In the genomic region with DNA sequence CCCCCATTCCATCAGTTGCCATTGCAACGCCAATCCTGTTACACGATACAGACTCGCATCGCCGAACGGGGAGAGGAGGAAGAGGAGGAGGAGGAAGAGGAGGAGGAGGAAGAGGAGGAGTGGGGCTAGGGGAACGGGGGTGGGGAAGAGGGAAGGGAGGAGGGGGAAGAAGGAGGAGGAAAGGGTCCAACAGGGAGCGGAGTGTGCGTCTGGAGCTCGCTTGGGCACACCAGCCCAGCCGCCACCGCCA, we compare ENCODE assay signal across 14 cellular contexts. TPM values are rescaled to one million over a fixed set of nuclear protein-coding genes. Genes with fewer than 3 reads are reported as not detected.
DNase-seq lines count a peak whose midpoint lies in the region; ATAC-seq, FAIRE-seq and TF ChIP-seq lines count a peak whose summit lies in the region.
"Had no signal": no experiment of that assay in that cellular context is flagged by ENCODE, and none has a peak within 500 bp of the region (broad histone marks: within the 10 kb centered on the region; RNA-seq: fewer than 3 reads in every experiment).

No MANE protein-coding gene starts in this region.

- POLR2A ChIA-PET in HEK293 (lab: Yijun Ruan, JAX), result no interaction called here
- POLR2A ChIA-PET in naive thymus-derived CD8-positive, alpha-beta T cell (lab: Charles Lee), result no interaction called here

- CTCF ChIA-PET in HEK293 (lab: Yijun Ruan, JAX), result no interaction called here

- TF ChIP-seq POLR2A in gastrocnemius medialis (IDR thresholded peaks at IDR 0.05), result no peak

- no peak overlapping the region for H3K4me3 Mint-ChIP-seq in naive thymus-derived CD8-positive, alpha-beta T cell
- H3K4me3 Mint-ChIP-seq: memory B cell had no signal

- in situ Hi-C loops in gastrocnemius medialis (cut with MboI; ENCODE audit: low sequenced_read_pairs in 4 of 4), result no loop called here

- H3K27me3 ChIP-seq in WERI-Rb-1 (ENCODE audit: insufficient read depth, low read depth, severe bottlenecking), result no peaks in the 10 kb centered on the region
- H3K27me3 ChIP-seq in iPS-15b (ENCODE audit: control insufficient read depth, insufficient read depth, low read length), result peaks cover 61% of the 10 kb centered on the region
- peaks cover 17 to 37% (median 26%) of the 10 kb centered on the region in 3 donors for H3K27me3 ChIP-seq in gastrocnemius medialis

- peaks cover 0 to 8% (median 0%) of the 10 kb centered on the region in 9 donors for H3K9me3 Mint-ChIP-seq in naive thymus-derived CD8-positive, alpha-beta T cell
- H3K9me3 Mint-ChIP-seq: memory B cell; stimulated activated naive B cell treated with anti-CD40 and anti-IgM and Interleukin-4, amounts not matched to agents 10 μg/mL and 1 μg/mL and 100 μg/mL, for 72 hours had no signal

- no peak for FAIRE-seq in frontal cortex (lab: Jason Lieb, UNC)
- FAIRE-seq: TTC549 had no signal

- no peak overlapping the region for H3K27ac Mint-ChIP-seq in naive thymus-derived CD8-positive, alpha-beta T cell
- H3K27ac Mint-ChIP-seq: memory B cell; stimulated activated naive B cell treated with anti-CD40 and anti-IgM and Interleukin-4, amounts not matched to agents 10 μg/mL and 1 μg/mL and 100 μg/mL, for 72 hours had no signal

- H3K4me3 ChIP-seq in HEK293 (ENCODE audit: low read depth, low read length) (peak overlapping the region; percentile 29), WERI-Rb-1 (ENCODE audit: low read depth, low read length) (peak overlapping the region; percentile 58), iPS-15b (ENCODE audit: low read depth, low read length) (peak overlapping the region; percentile 83), gastrocnemius medialis (peak overlapping the region in 3 of 4 donors; percentile 6 to 15 (median 6))

- no peak for ATAC-seq in gastrocnemius medialis
- ATAC-seq in naive thymus-derived CD8-positive, alpha-beta T cell, result no peak
- no peak for ATAC-seq in HG03342 (IDR thresholded peaks at IDR 0.05; ENCODE audit: unreplicated experiment)

- H3K4me1 ChIP-seq in HEK293 (ENCODE audit: control insufficient read depth, insufficient read depth, low read length) (no peaks in the 10 kb centered on the region), iPS-15b (ENCODE audit: control insufficient read depth, insufficient read depth, low read length) (no peaks in the 10 kb centered on the region), gastrocnemius medialis (no peaks in the 10 kb centered on the region)
- H3K4me1 ChIP-seq: Caco-2 had no signal

- H3K9ac ChIP-seq in iPS-15b (ENCODE audit: low read depth, low read length), result no peak overlapping the region

- intact Hi-C loops in gastrocnemius medialis (cut with DNase I; ENCODE audit: low total_unique reads), result no loop called here

- peaks cover 19 to 55% (median 35%) of the 10 kb centered on the region in 5 donors for H3K27me3 Mint-ChIP-seq in naive thymus-derived CD8-positive, alpha-beta T cell

- H3K27ac ChIP-seq in HEK293 (ENCODE audit: extremely low read depth, low read depth, low read length) (no peak overlapping the region), WERI-Rb-1 (no peak overlapping the region; the same call in 1 of the 2 replicates), gastrocnemius medialis (no peak overlapping the region)

- no peaks in the 10 kb centered on the region for H3K9me3 ChIP-seq in HEK293 (ENCODE audit: control insufficient read depth, insufficient read depth, low read depth, low read length)
- no peaks in the 10 kb centered on the region for H3K9me3 ChIP-seq in WERI-Rb-1 (ENCODE audit: severe bottlenecking)
- no peaks in the 10 kb centered on the region for H3K9me3 ChIP-seq in iPS-15b (ENCODE audit: control insufficient read depth, insufficient read depth, low read length)
- no peaks in the 10 kb centered on the region for H3K9me3 ChIP-seq in gastrocnemius medialis
- H3K9me3 ChIP-seq: Caco-2 had no signal

- peaks cover 0 to 3% (median 2%) of the 10 kb centered on the region in 3 donors for H3K36me3 Mint-ChIP-seq in naive thymus-derived CD8-positive, alpha-beta T cell
- H3K36me3 Mint-ChIP-seq: memory B cell; stimulated activated naive B cell treated with anti-CD40 and anti-IgM and Interleukin-4, amounts not matched to agents 10 μg/mL and 1 μg/mL and 100 μg/mL, for 72 hours had no signal

- H3K36me3 ChIP-seq in HEK293 (ENCODE audit: control insufficient read depth in 2 of 2, insufficient read depth in 1 of 2, low read length in 2 of 2) (no peaks in the 10 kb centered on the region), WERI-Rb-1 (no peaks in the 10 kb centered on the region), iPS-15b (ENCODE audit: control insufficient read depth, insufficient read depth, low read length) (no peaks in the 10 kb centered on the region), gastrocnemius medialis (no peaks in the 10 kb centered on the region)

- TF ChIP-seq CTCF in HEK293 (tag by site-specific recombination; IDR thresholded peaks at IDR 0.05) (no peak), WERI-Rb-1 (IDR thresholded peaks at IDR 0.05; ENCODE audit: low read depth, low read length) (no peak), gastrocnemius medialis (IDR thresholded peaks at IDR 0.05 in 4 of 5, conservative IDR thresholded peaks at IDR 0.05 in 1 of 5) (no peak)

- DNase-seq in WERI-Rb-1 (no peak), gastrocnemius medialis (no peak), activated gamma-delta T cell (lab: John Stamatoyannopoulos, UW) (no peak), frontal cortex (ENCODE audit: low spot score in 2 of 2) (no peak)
- DNase-seq in naive thymus-derived CD8-positive, alpha-beta T cell, result no peak
- DNase-seq: Caco-2; NCI-H1436; OCI-M1; stimulated activated naive B cell treated with anti-CD40 and anti-IgM and Interleukin-4, amounts not matched to agents 10 μg/mL and 1 μg/mL and 100 μg/mL, for 72 hours had no signal

- H3K4me1 Mint-ChIP-seq in naive thymus-derived CD8-positive, alpha-beta T cell, result peaks cover 0 to 6% (median 3%) of the 10 kb centered on the region in 4 donors
- H3K4me1 Mint-ChIP-seq: memory B cell had no signal

TF ChIP-seq in HEK293, 187 proteins besides CTCF, POLR2A, EP300 and RAD21:
- TF ChIP-seq ZNF785 (tag by site-specific recombination; IDR thresholded peaks at IDR 0.05), result no peak
- TF ChIP-seq ZNF473 (tag by site-specific recombination; IDR thresholded peaks at IDR 0.05), result no peak
- TF ChIP-seq SP3 (tag by site-specific recombination; IDR thresholded peaks at IDR 0.05), result no peak
- TF ChIP-seq, protein P1, sequence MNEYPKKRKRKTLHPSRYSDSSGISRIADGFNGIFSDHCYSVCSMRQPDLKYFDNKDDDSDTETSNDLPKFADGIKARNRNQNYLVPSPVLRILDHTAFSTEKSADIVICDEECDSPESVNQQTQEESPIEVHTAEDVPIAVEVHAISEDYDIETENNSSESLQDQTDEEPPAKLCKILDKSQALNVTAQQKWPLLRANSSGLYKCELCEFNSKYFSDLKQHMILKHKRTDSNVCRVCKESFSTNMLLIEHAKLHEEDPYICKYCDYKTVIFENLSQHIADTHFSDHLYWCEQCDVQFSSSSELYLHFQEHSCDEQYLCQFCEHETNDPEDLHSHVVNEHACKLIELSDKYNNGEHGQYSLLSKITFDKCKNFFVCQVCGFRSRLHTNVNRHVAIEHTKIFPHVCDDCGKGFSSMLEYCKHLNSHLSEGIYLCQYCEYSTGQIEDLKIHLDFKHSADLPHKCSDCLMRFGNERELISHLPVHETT (tag by site-specific recombination; IDR thresholded peaks at IDR 0.05), result no peak
- TF ChIP-seq, protein P2, sequence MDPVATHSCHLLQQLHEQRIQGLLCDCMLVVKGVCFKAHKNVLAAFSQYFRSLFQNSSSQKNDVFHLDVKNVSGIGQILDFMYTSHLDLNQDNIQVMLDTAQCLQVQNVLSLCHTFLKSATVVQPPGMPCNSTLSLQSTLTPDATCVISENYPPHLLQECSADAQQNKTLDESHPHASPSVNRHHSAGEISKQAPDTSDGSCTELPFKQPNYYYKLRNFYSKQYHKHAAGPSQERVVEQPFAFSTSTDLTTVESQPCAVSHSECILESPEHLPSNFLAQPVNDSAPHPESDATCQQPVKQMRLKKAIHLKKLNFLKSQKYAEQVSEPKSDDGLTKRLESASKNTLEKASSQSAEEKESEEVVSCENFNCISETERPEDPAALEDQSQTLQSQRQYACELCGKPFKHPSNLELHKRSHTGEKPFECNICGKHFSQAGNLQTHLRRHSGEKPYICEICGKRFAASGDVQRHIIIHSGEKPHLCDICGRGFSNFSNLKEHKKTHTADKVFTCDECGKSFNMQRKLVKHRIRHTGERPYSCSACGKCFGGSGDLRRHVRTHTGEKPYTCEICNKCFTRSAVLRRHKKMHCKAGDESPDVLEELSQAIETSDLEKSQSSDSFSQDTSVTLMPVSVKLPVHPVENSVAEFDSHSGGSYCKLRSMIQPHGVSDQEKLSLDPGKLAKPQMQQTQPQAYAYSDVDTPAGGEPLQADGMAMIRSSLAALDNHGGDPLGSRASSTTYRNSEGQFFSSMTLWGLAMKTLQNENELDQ (tag by site-specific recombination; IDR thresholded peaks at IDR 0.05; ENCODE audit: low read depth), result no peak
- TF ChIP-seq ZNF768 (tag by site-specific recombination; IDR thresholded peaks at IDR 0.05), result no peak
- no peak for TF ChIP-seq ZNF391 (tag by site-specific recombination; IDR thresholded peaks at IDR 0.05; ENCODE audit: borderline replicate concordance, low read depth)
- TF ChIP-seq SP2 (tag by site-specific recombination; IDR thresholded peaks at IDR 0.05), result no peak
- no peak for TF ChIP-seq ZNF146 (tag by site-specific recombination; IDR thresholded peaks at IDR 0.05)
- TF ChIP-seq KLF16 (tag by site-specific recombination; IDR thresholded peaks at IDR 0.05), result no peak
- no peak for TF ChIP-seq ZNF19 (tag by site-specific recombination; IDR thresholded peaks at IDR 0.05; ENCODE audit: low read depth)
- TF ChIP-seq ZNF350 (tag by site-specific recombination; IDR thresholded peaks at IDR 0.05), result no peak

RNA-seq across cellular contexts. Expression of a gene that starts 0.2 kb away (rescaled TPM):
- total RNA-seq in gastrocnemius medialis (not detected), frontal cortex (39.1 TPM)
- total RNA-seq in naive thymus-derived CD8-positive, alpha-beta T cell, result not detected
- not detected for polyA plus RNA-seq in naive thymus-derived CD8-positive, alpha-beta T cell
- total RNA-seq: Caco-2 had no signal

Comparison
In these comparisons a context has a peak if more than half of its experiments do, and no peak if none do; other contexts are left out.
1. H3K4me3 ChIP-seq: peak in every context shown above with its lines; median percentile 83 in iPS-15b; 58 in WERI-Rb-1; 29 in HEK293; 6 in gastrocnemius medialis.
2. RNA of a gene that starts 0.2 kb away (total RNA-seq): 39.1 TPM in frontal cortex (single experiment); not detected in gastrocnemius medialis and not detected in naive thymus-derived CD8-positive, alpha-beta T cell; every median in the first group is over 10 times any median in the second.